8 cellular contexts compared by ENCODE assay signal in genomic region chr19:33064117-33064777, GRCh38. TPM values are rescaled to one million over a fixed set of nuclear protein-coding genes. Genes with fewer than 3 reads are reported as not detected.
A peak's percentile ranks its signal among the peaks of the same experiment; 100 is the strongest.
DNase-seq lines count a peak whose midpoint lies in the region; ATAC-seq and TF ChIP-seq lines count a peak whose summit lies in the region.

No MANE protein-coding gene starts in this region.

- no peaks in the 10 kb centered on the region for H3K9me3 Mint-ChIP-seq in nephron progenitor cell

- DNase-seq in AG08396 (ENCODE audit: low spot score) = peak; percentile 31
- DNase-seq in activated CD4-positive, alpha-beta T cell treated with anti-CD3 and anti-CD28 coated beads for 48 hours = peak; percentile 47
- no peak for DNase-seq in epithelial cell of proximal tubule (ENCODE audit: low read depth)
- DNase-seq in nephron progenitor cell = no peak
- DNase-seq in NK-92 treated with Interleukin-12 subunit alpha and Interleukin-12 subunit beta, amount 100 ng/mL, for 24 hours (lab: John Stamatoyannopoulos, UW) = no peak
- no peak for DNase-seq in activated gamma-delta T cell (lab: John Stamatoyannopoulos, UW)

- peaks cover 21% of the 10 kb centered on the region for H3K4me1 Mint-ChIP-seq in nephron progenitor cell

- peak overlapping the region; percentile 98 for H3K4me3 ChIP-seq in epithelial cell of proximal tubule (ENCODE audit: low read depth, low read length)

- H3K36me3 Mint-ChIP-seq in nephron progenitor cell (ENCODE audit: low read depth) = no peaks in the 10 kb centered on the region

- TF ChIP-seq CTCF in epithelial cell of proximal tubule (conservative IDR thresholded peaks at IDR 0.05; ENCODE audit: low read depth, low read length) = no peak
- TF ChIP-seq CTCF in nephron progenitor cell (IDR thresholded peaks at IDR 0.05) = no peak

- H3K4me3 Mint-ChIP-seq in nephron progenitor cell = peak overlapping the region; percentile 81

- no peak overlapping the region for H3K27ac Mint-ChIP-seq in nephron progenitor cell

- ATAC-seq in GM19035 (IDR thresholded peaks at IDR 0.05; ENCODE audit: unreplicated experiment) (peak; percentile 47), HG03571 (IDR thresholded peaks at IDR 0.05; ENCODE audit: unreplicated experiment) (peak; percentile 35)

- peaks cover 68% of the 10 kb centered on the region for H3K27me3 Mint-ChIP-seq in nephron progenitor cell (ENCODE audit: low read depth, poor library complexity)

RNA-seq across cellular contexts. Expression of gene RHPN2, which starts 0.4 kb away (rescaled TPM):
- total RNA-seq in epithelial cell of proximal tubule = 23.6 and 45.7 TPM in 2 replicates

RNA-seq across cellular contexts. Expression of gene GPATCH1, which starts 16.7 kb away (rescaled TPM):
- 8.9 and 13.3 TPM in 2 replicates for total RNA-seq in epithelial cell of proximal tubule

Comparison
In these comparisons a context has a peak if more than half of its experiments do, and no peak if none do; other contexts are left out.
1. DNase-seq: peak in AG08396 (single experiment) and activated CD4-positive, alpha-beta T cell treated with anti-CD3 and anti-CD28 coated beads for 48 hours (single experiment); none in epithelial cell of proximal tubule (single experiment), nephron progenitor cell (single experiment), NK-92 treated with Interleukin-12 subunit alpha and Interleukin-12 subunit beta, amount 100 ng/mL, for 24 hours (single experiment) and activated gamma-delta T cell (single experiment).